In genomic region chr10:57788117-57788516, GRCh38 we compare ENCODE assay signal across 33 cellular contexts.
"Had no signal": no experiment of that assay in that cellular context is flagged by ENCODE, and none has a peak within 500 bp of the region (broad histone marks: within the 10 kb centered on the region; RNA-seq: fewer than 3 reads in every experiment).

No MANE protein-coding gene starts in this region.

- H3K27ac ChIP-seq: Peyer's patch, SJSA1 had no signal

- ATAC-seq: activated naive CD8-positive, alpha-beta T cell treated with anti-CD3 and anti-CD28 coated beads, Interleukin-2, amount 50 U/mL, for 24 hours; activated T-cell treated with anti-CD3 and anti-CD28 coated beads, Interleukin-2, amount 50 U/mL, for 4 hours had no signal

- H3K4me1 ChIP-seq: Peyer's patch, SJSA1 had no signal

- H3K4me2 ChIP-seq: SK-N-SH had no signal

- H3K36me3 ChIP-seq: Peyer's patch, SJSA1 had no signal

- H3K9me3 ChIP-seq: Peyer's patch, SJSA1, SK-N-SH had no signal

- H3K27ac Mint-ChIP-seq: activated B cell treated with CpG ODN at 0.5 μM for 24 hours; activated CD4-positive, alpha-beta memory T cell treated with anti-CD3 and anti-CD28 coated beads for 36 hours; activated naive CD4-positive, alpha-beta T cell treated with anti-CD3 and anti-CD28 coated beads, Interleukin-2, amount 10 ng/mL, durations not matched to agents 7 days and 5 days; activated naive CD8-positive, alpha-beta T cell; activated naive CD8-positive, alpha-beta T cell treated with anti-CD3 and anti-CD28 coated beads, Interleukin-2, amount 50 U/mL, for 24 hours; activated T-helper 1 cell treated with anti-CD3 and anti-CD28 coated beads, Interleukin-12 subunit alpha, Interleukin-12 subunit beta, Interleukin-2, Interleukin-4 antibody, amounts not matched to agents 30 ng/mL and 10 ng/mL and 1 ng/mL, durations not matched to agents 14 hours and 24 hours and 36 hours; T-helper 1 cell treated with Interleukin-12 subunit alpha and Interleukin-12 subunit beta and Interleukin-4 antibody, amounts not matched to agents 30 μg/mL and 1 μg/mL, for 36 hours; T-helper 2 cell treated with Interferon-gamma antibody and Interleukin-4, amounts not matched to agents 5 μg/mL and 100 μg/mL, for 36 hours had no signal

- H3K27me3 Mint-ChIP-seq: activated B cell treated with CpG ODN at 0.5 μM for 24 hours; activated CD4-positive, alpha-beta memory T cell treated with anti-CD3 and anti-CD28 coated beads for 36 hours; activated naive CD4-positive, alpha-beta T cell treated with anti-CD3 and anti-CD28 coated beads, Interleukin-2, amount 10 ng/mL, durations not matched to agents 7 days and 5 days; activated naive CD8-positive, alpha-beta T cell; activated naive CD8-positive, alpha-beta T cell treated with anti-CD3 and anti-CD28 coated beads, Interleukin-2, amount 50 U/mL, for 24 hours had no signal

- H3K4me3 ChIP-seq: Peyer's patch, SJSA1 had no signal

- H3K9me3 Mint-ChIP-seq: activated naive CD8-positive, alpha-beta T cell treated with anti-CD3 and anti-CD28 coated beads, Interleukin-2, amount 50 U/mL, for 24 hours; activated T-cell treated with anti-CD3 and anti-CD28 coated beads, Interleukin-2, amount 50 U/mL, for 4 hours; activated T-helper 1 cell treated with anti-CD3 and anti-CD28 coated beads, Interleukin-12 subunit alpha, Interleukin-12 subunit beta, Interleukin-2, Interleukin-4 antibody, amounts not matched to agents 30 ng/mL and 10 ng/mL and 1 ng/mL, durations not matched to agents 14 hours and 24 hours and 36 hours had no signal

- H3K4me3 Mint-ChIP-seq: activated B cell treated with CpG ODN at 0.5 μM for 24 hours; activated CD4-positive, alpha-beta memory T cell treated with anti-CD3 and anti-CD28 coated beads for 36 hours; activated naive CD4-positive, alpha-beta T cell treated with anti-CD3 and anti-CD28 coated beads, Interleukin-2, amount 10 ng/mL, durations not matched to agents 7 days and 5 days; activated naive CD8-positive, alpha-beta T cell; activated naive CD8-positive, alpha-beta T cell treated with anti-CD3 and anti-CD28 coated beads, Interleukin-2, amount 50 U/mL, for 24 hours; activated T-cell treated with anti-CD3 and anti-CD28 coated beads, Interleukin-2, amount 50 U/mL, for 4 hours; activated T-helper 1 cell treated with anti-CD3 and anti-CD28 coated beads, Interleukin-12 subunit alpha, Interleukin-12 subunit beta, Interleukin-2, Interleukin-4 antibody, amounts not matched to agents 30 ng/mL and 10 ng/mL and 1 ng/mL, durations not matched to agents 14 hours and 24 hours and 36 hours; brain; T-helper 1 cell treated with Interleukin-12 subunit alpha and Interleukin-12 subunit beta and Interleukin-4 antibody, amounts not matched to agents 30 μg/mL and 1 μg/mL, for 36 hours; T-helper 2 cell treated with Interferon-gamma antibody and Interleukin-4, amounts not matched to agents 5 μg/mL and 100 μg/mL, for 36 hours had no signal

- H3K36me3 Mint-ChIP-seq: activated CD4-positive, alpha-beta memory T cell treated with anti-CD3 and anti-CD28 coated beads for 36 hours; activated naive CD4-positive, alpha-beta T cell treated with anti-CD3 and anti-CD28 coated beads, Interleukin-2, amount 10 ng/mL, durations not matched to agents 7 days and 5 days; activated naive CD8-positive, alpha-beta T cell; brain had no signal

- H3K9ac ChIP-seq: SK-N-SH had no signal

- H3K4me1 Mint-ChIP-seq: activated B cell treated with CpG ODN at 0.5 μM for 24 hours; activated naive CD4-positive, alpha-beta T cell treated with anti-CD3 and anti-CD28 coated beads, Interleukin-2, amount 10 ng/mL, durations not matched to agents 7 days and 5 days; activated naive CD8-positive, alpha-beta T cell treated with anti-CD3 and anti-CD28 coated beads, Interleukin-2, amount 50 U/mL, for 24 hours had no signal

- DNase-seq: activated B cell treated with CpG ODN at 0.5 μM for 24 hours; activated CD4-positive, alpha-beta memory T cell treated with anti-CD3 and anti-CD28 coated beads for 36 hours; activated CD4-positive, alpha-beta T cell treated with anti-CD3 and anti-CD28 coated beads for 4 hours; activated CD4-positive, alpha-beta T cell treated with anti-CD3 and anti-CD28 coated beads, Interleukin-2, amount 50 U/mL, for 1 hour; activated CD4-positive, CD25-positive, alpha-beta regulatory T cell treated with anti-CD3 and anti-CD28 coated beads, Interleukin-2, amount 50 U/mL, for 72 hours; activated CD8-positive, alpha-beta memory T cell treated with anti-CD3 and anti-CD28 coated beads, Interleukin-2, amount 50 U/mL, for 4 hours; activated gamma-delta T cell treated with Interleukin-2 at 50 U/mL for 16 hours; activated naive CD4-positive, alpha-beta T cell treated with anti-CD3 and anti-CD28 coated beads, Interleukin-2, amount 10 ng/mL, durations not matched to agents 7 days and 5 days; activated naive CD8-positive, alpha-beta T cell treated with anti-CD3 and anti-CD28 coated beads, Interleukin-2, amount 50 U/mL, for 24 hours; activated T-cell treated with anti-CD3 and anti-CD28 coated beads for 4 hours; activated T-cell treated with anti-CD3 and anti-CD28 coated beads, Interleukin-2, amount 50 U/mL, for 4 hours; anterior cingulate cortex; central memory CD4-positive, alpha-beta T cell; NCI-H1105; NCI-H1417 treated with DMSO at 0.1 percent for 48 hours; NCI-H187 treated with DMSO at 0.1 percent for 48 hours; NCI-H2081; NCI-H2171 treated with DMSO at 0.1 percent for 48 hours; NCI-H2227 treated with DMSO at 0.1 percent for 48 hours; NCI-H446; NCI-H510A treated with DMSO at 0.1 percent for 48 hours; NCI-H526 treated with DMSO at 0.1 percent for 48 hours; NCI-H774; Peyer's patch; RPMI8226; SHP77 treated with DMSO at 0.1 percent for 48 hours; SK-N-SH had no signal

- H3K27me3 ChIP-seq: Peyer's patch had no signal
